Comparison of ENCODE assay signal across 20 cellular contexts in the genomic region with DNA sequence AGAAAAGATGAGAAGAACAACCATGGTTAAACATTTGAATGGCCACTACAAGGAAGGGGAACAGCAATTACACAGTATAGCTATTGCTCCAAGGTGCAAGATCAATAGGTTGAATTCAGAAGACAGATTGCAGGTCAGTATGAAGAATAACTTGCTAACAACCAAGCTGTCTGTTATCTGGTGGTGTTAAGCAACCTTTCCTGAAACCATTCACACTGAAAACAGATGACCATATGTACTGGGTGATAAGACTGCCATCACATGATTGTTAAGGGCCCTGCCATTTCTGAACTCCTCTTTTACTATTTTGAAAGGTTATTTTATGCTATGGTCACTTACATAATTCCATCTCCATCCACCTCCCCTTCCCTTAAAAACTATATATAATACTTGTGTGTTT.
"Had no signal": no experiment of that assay in that cellular context is flagged by ENCODE, and none has a peak within 500 bp of the region (broad histone marks: within the 10 kb centered on the region; RNA-seq: fewer than 3 reads in every experiment).

No MANE protein-coding gene starts in this region.

- ATAC-seq: effector memory CD8-positive, alpha-beta T cell; esophagus mucosa; gastrocnemius medialis; heart right ventricle; left cardiac atrium; left lung; left ventricle myocardium superior; lower lobe of right lung; mucosa of descending colon; naive thymus-derived CD8-positive, alpha-beta T cell had no signal

- DNase-seq: effector CD8-positive, alpha-beta T cell; effector memory CD8-positive, alpha-beta T cell; endodermal cell; esophagus squamous epithelium; foreskin fibroblast; foreskin melanocyte; gastrocnemius medialis; glutamatergic neuron; head of caudate nucleus; heart right ventricle; hippocampal formation; left cardiac atrium; left lung; left ventricle myocardium superior; lower lobe of right lung; mesenchymal stem cell; mucosa of descending colon; naive B cell; naive thymus-derived CD8-positive, alpha-beta T cell had no signal
